ENCODE assay signal across 9 cellular contexts in genomic region chr11:2989551-2989950, GRCh38. TPM values are rescaled to one million over a fixed set of nuclear protein-coding genes. Genes with fewer than 3 reads are reported as not detected.
DNase-seq lines count a peak whose midpoint lies in the region; ATAC-seq and TF ChIP-seq lines count a peak whose summit lies in the region.
"Had no signal": no experiment of that assay in that cellular context is flagged by ENCODE, and none has a peak within 500 bp of the region (broad histone marks: within the 10 kb centered on the region; RNA-seq: fewer than 3 reads in every experiment).

No MANE protein-coding gene starts in this region.

- intact Hi-C loops in lower lobe of right lung (cut with DNase I) (no loop called here), cardiac septum (cut with DNase I) (no loop called here)

- TF ChIP-seq CTCF in 22Rv1 (IDR thresholded peaks at IDR 0.05) (no peak), HL-60 (IDR thresholded peaks at IDR 0.05; ENCODE audit: insufficient read depth, low read length) (no peak), astrocyte of the cerebellum (IDR thresholded peaks at IDR 0.05; ENCODE audit: low read depth, low read length, missing control alignments) (no peak), lower lobe of right lung (IDR thresholded peaks at IDR 0.05) (no peak)

- H3K4me3 ChIP-seq in HL-60 (replicated peaks; ENCODE audit: insufficient read depth, low read length) (peak overlapping the region; percentile 81), astrocyte of the cerebellum (ENCODE audit: low read depth, low read length) (peak overlapping the region; percentile 92), lower lobe of right lung (peak overlapping the region; percentile 89)

- peaks cover 49% of the 10 kb centered on the region for H3K4me1 ChIP-seq in lower lobe of right lung

- H3K36me3 ChIP-seq in lower lobe of right lung: no peaks in the 10 kb centered on the region
- H3K36me3 ChIP-seq: ascending aorta had no signal

- ATAC-seq in lower lobe of right lung (no peak), HG02870 (IDR thresholded peaks at IDR 0.05; ENCODE audit: unreplicated experiment) (no peak)

- H3K27ac ChIP-seq in 22Rv1: peak overlapping the region; percentile 94; the same call in 1 of the 2 replicates
- H3K27ac ChIP-seq in HL-60 (replicated peaks): no peak overlapping the region
- peak overlapping the region; percentile 37 for H3K27ac ChIP-seq in lower lobe of right lung
- H3K27ac ChIP-seq: ascending aorta had no signal

- no peaks in the 10 kb centered on the region for H3K9me3 ChIP-seq in lower lobe of right lung
- H3K9me3 ChIP-seq: ascending aorta had no signal

- H3K27me3 ChIP-seq in HL-60 (ENCODE audit: insufficient read depth, poor library complexity, severe bottlenecking) (no peaks in the 10 kb centered on the region), lower lobe of right lung (ENCODE audit: low read depth) (no peaks in the 10 kb centered on the region)
- H3K27me3 ChIP-seq: ascending aorta had no signal

- no peak for DNase-seq in HL-60 (ENCODE audit: low read depth in 1 of 2, low spot score in 1 of 2)
- no peak for DNase-seq in astrocyte of the cerebellum (ENCODE audit: low read depth)
- no peak for DNase-seq in lower lobe of right lung
- no peak for DNase-seq in SIG-M5 treated with dmso at 0.1 percent for 504 hours (lab: John Stamatoyannopoulos, UW; ENCODE audit: unreplicated experiment)
- DNase-seq in NCI-H345 (lab: John Stamatoyannopoulos, UW): no peak
- no peak for DNase-seq in cardiac septum (ENCODE audit: low spot score)

- in situ Hi-C loops in astrocyte of the cerebellum (cut with HindIII; ENCODE audit: low sequenced_read_pairs): no loop called here

RNA-seq across cellular contexts. Expression of gene NAP1L4, which starts 2.6 kb away (rescaled TPM):
- total RNA-seq in lower lobe of right lung: 96.8 TPM
- total RNA-seq in cardiac septum: 189 TPM
